In the genomic region with DNA sequence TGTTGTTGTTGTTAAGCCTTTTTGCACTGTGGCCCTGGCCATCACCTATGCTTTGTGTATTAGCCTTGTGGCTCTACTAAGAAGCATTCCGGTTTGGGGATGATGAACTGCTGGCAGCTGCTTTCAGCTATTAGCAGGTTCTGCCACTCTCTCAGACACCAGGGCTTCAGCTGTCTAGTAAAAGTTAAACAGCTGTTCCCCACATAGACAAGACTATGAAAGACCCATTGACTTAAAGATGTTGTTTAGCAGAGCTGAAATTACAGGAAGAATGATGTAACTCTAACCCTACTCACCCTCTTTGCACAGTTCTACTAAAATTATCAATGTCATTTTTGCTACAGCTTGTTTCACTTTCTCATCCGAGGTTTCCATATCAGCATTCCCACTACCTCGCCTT, we compare ENCODE assay signal across 11 cellular contexts.
DNase-seq lines count a peak whose midpoint lies in the region; ATAC-seq and TF ChIP-seq lines count a peak whose summit lies in the region.
"Had no signal": no experiment of that assay in that cellular context is flagged by ENCODE, and none has a peak within 500 bp of the region (broad histone marks: within the 10 kb centered on the region; RNA-seq: fewer than 3 reads in every experiment).

No MANE protein-coding gene starts in this region.

- DNase-seq in HFFc6: no peak
- DNase-seq in NCI-H69 (lab: John Stamatoyannopoulos, UW): peak; percentile 55
- peak; percentile 40 for DNase-seq in fibroblast of pulmonary artery (ENCODE audit: low read depth)
- no peak for DNase-seq in nephron progenitor cell
- DNase-seq in NCI-H2227 (lab: John Stamatoyannopoulos, UW; ENCODE audit: unreplicated experiment): no peak
- no peak for DNase-seq in activated CD8-positive, alpha-beta memory T cell treated with anti-CD3 and anti-CD28 coated beads for 24 hours
- DNase-seq: body of pancreas; naive thymus-derived CD4-positive, alpha-beta T cell; thyroid gland had no signal

- H3K4me3 Mint-ChIP-seq in HFFc6 (no peak overlapping the region), nephron progenitor cell (no peak overlapping the region)
- H3K4me3 Mint-ChIP-seq: naive thymus-derived CD4-positive, alpha-beta T cell had no signal

- H3K4me3 ChIP-seq in fibroblast of pulmonary artery (replicated peaks; ENCODE audit: low read depth, low read length): no peak overlapping the region
- H3K4me3 ChIP-seq: body of pancreas, thyroid gland had no signal

- H3K36me3 Mint-ChIP-seq in HFFc6 (ENCODE audit: low read depth): peaks cover 55% of the 10 kb centered on the region
- H3K36me3 Mint-ChIP-seq in nephron progenitor cell (ENCODE audit: low read depth): peaks cover 75% of the 10 kb centered on the region

- 0 out of 2 replicates have a peak, but pooled peaks cover 2% of the 10 kb centered on the region for H3K27me3 Mint-ChIP-seq in HFFc6 (ENCODE audit: insufficient read depth)
- no peaks in the 10 kb centered on the region for H3K27me3 Mint-ChIP-seq in nephron progenitor cell (ENCODE audit: low read depth, poor library complexity)
- H3K27me3 Mint-ChIP-seq: naive thymus-derived CD4-positive, alpha-beta T cell had no signal

- no peak for ATAC-seq in GM18511 (IDR thresholded peaks at IDR 0.05; ENCODE audit: unreplicated experiment)
- ATAC-seq in GM18858 (IDR thresholded peaks at IDR 0.05; ENCODE audit: unreplicated experiment): no peak
- ATAC-seq: body of pancreas; naive thymus-derived CD4-positive, alpha-beta T cell had no signal

- H3K9me3 Mint-ChIP-seq in HFFc6 (no peaks in the 10 kb centered on the region), nephron progenitor cell (no peaks in the 10 kb centered on the region)
- H3K9me3 Mint-ChIP-seq: naive thymus-derived CD4-positive, alpha-beta T cell had no signal

- H3K4me1 Mint-ChIP-seq in HFFc6 (ENCODE audit: low read depth): peaks cover 16% of the 10 kb centered on the region
- peaks cover 30% of the 10 kb centered on the region for H3K4me1 Mint-ChIP-seq in nephron progenitor cell

- peak overlapping the region; percentile 40; the same call in 1 of the 2 replicates for H3K27ac Mint-ChIP-seq in HFFc6
- H3K27ac Mint-ChIP-seq in nephron progenitor cell: peak overlapping the region; percentile 92

- TF ChIP-seq CTCF in HFFc6 (IDR thresholded peaks at IDR 0.05) (no peak), fibroblast of pulmonary artery (IDR thresholded peaks at IDR 0.05; ENCODE audit: low read length, missing control alignments) (no peak), nephron progenitor cell (IDR thresholded peaks at IDR 0.05) (no peak)

Comparison
In these comparisons a context has a peak if more than half of its experiments do, and no peak if none do; other contexts are left out.
1. DNase-seq: peak in NCI-H69 (single experiment) and fibroblast of pulmonary artery (single experiment); none in HFFc6 (single experiment), nephron progenitor cell (single experiment), NCI-H2227 (single experiment) and activated CD8-positive, alpha-beta memory T cell treated with anti-CD3 and anti-CD28 coated beads for 24 hours (single experiment).